Comparison of ENCODE assay signal across 12 cellular contexts in the genomic region with DNA sequence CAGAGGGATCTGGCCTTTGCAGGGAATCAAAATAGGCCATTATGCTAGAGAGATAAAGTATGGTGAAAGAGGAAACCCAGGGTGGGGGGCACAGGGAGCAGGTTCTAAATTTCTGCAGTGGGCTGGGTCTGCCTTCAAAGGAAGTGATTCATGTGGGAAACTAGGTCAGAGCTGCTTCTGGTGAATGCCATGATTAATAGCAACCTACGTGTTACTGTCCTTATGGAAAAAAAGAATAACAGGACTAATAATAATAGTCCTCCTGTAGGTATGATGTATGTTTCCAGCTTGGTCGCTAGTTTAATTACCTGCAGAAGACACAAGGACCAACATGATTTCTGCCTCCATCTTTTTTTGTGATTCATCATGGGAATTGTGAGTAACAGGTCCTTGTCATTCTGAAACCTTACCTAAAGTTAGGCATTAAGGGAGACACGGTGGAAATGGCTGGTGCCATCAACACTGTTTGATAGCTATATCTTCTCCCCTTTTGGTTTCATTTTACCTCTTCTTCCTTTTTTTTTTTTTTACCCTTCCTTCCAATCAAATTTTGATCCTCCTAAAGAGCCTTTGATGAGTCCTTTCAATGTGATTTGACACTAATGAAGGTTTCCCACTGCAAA.
DNase-seq lines count a peak whose midpoint lies in the region; ATAC-seq, FAIRE-seq and TF ChIP-seq lines count a peak whose summit lies in the region.
"Had no signal": no experiment of that assay in that cellular context is flagged by ENCODE, and none has a peak within 500 bp of the region (broad histone marks: within the 10 kb centered on the region; RNA-seq: fewer than 3 reads in every experiment).

No MANE protein-coding gene starts in this region.

- no peak overlapping the region for H3K4me3 ChIP-seq in stomach
- H3K4me3 ChIP-seq: esophagus squamous epithelium, lung, tibial nerve had no signal

- TF ChIP-seq POLR2A in stomach (IDR thresholded peaks at IDR 0.05) = no peak

- TF ChIP-seq EP300 in stomach (IDR thresholded peaks at IDR 0.05) = no peak

- H3K4me1 ChIP-seq in stomach = no peaks in the 10 kb centered on the region

- peak; percentile 29 to 36 for DNase-seq in activated T-cell treated with anti-CD3 and anti-CD28 coated beads, Interleukin-2, amount 50 U/mL, for 48 hours
- DNase-seq in renal cortical epithelial cell (ENCODE audit: low read depth) = peak; percentile 28
- no peak for DNase-seq in stomach
- DNase-seq in NCI-H1105 (lab: John Stamatoyannopoulos, UW) = no peak
- DNase-seq in RCC 7860 (ENCODE audit: low spot score) = no peak
- DNase-seq: esophagus squamous epithelium, NCI-H345 had no signal

- H3K27ac ChIP-seq in stomach = no peak overlapping the region
- H3K27ac ChIP-seq: esophagus squamous epithelium, tibial nerve had no signal

- FAIRE-seq in RCC 7860 (lab: Jason Lieb, UNC) = no peak

- intact Hi-C loops in stomach (cut with DNase I; ENCODE audit: low total_unique reads) = no loop called here

- H3K36me3 ChIP-seq in stomach = no peaks in the 10 kb centered on the region
- H3K36me3 ChIP-seq: esophagus squamous epithelium, tibial nerve had no signal

- no peaks in the 10 kb centered on the region for H3K9me3 ChIP-seq in stomach
- H3K9me3 ChIP-seq: esophagus squamous epithelium, tibial nerve had no signal

- no peak for TF ChIP-seq CTCF in stomach (IDR thresholded peaks at IDR 0.05)

- ATAC-seq in GM19025 (IDR thresholded peaks at IDR 0.05; ENCODE audit: low read depth, unreplicated experiment) = peak; percentile 64
- peak; percentile 64 for ATAC-seq in HG02885 (IDR thresholded peaks at IDR 0.05; ENCODE audit: poor library complexity, unreplicated experiment)
- no peak for ATAC-seq in HG02623 (IDR thresholded peaks at IDR 0.05; ENCODE audit: unreplicated experiment)

- WGBS in stomach, 5 donors = 50 to 76% (median 69%) methylated on average over 3 of the region's 3 CpGs

- H3K27me3 ChIP-seq in stomach = no peaks in the 10 kb centered on the region
- H3K27me3 ChIP-seq: esophagus squamous epithelium, tibial nerve had no signal

Comparison
In these comparisons a context has a peak if more than half of its experiments do, and no peak if none do; other contexts are left out.
1. DNase-seq: peak in activated T-cell treated with anti-CD3 and anti-CD28 coated beads, Interleukin-2, amount 50 U/mL, for 48 hours (2 of 2) and renal cortical epithelial cell (single experiment); none in stomach (single experiment), NCI-H1105 (single experiment) and RCC 7860 (single experiment).